Comparison of ENCODE assay signal across 26 cellular contexts in the genomic region with DNA sequence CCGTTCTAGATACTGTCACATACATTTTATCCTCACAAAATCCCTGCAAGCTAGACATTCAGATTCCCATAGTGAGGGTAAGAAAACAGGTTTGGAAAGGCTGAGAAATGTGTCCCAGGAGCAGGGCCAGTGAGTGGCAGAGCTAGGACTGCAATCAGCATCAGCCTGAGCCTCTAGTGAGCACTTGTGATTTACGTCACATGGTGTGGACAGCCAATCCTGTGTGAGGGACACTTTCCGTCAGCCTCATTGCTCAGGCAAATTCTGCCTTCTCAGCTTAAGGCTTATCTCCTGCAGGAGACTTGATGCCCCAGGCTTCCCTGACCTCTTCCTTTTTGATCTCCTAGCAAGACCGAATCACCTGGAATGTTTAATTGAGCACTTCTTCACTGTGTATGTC.
"Had no signal": no experiment of that assay in that cellular context is flagged by ENCODE, and none has a peak within 500 bp of the region (broad histone marks: within the 10 kb centered on the region; RNA-seq: fewer than 3 reads in every experiment).

No MANE protein-coding gene starts in this region.

- H3K4me1 Mint-ChIP-seq: central memory CD8-positive, alpha-beta T cell had no signal

- ATAC-seq: activated CD8-positive, alpha-beta memory T cell treated with anti-CD3 and anti-CD28 coated beads, Interleukin-2, amount 10 ng/mL, durations not matched to agents 7 days and 5 days; activated CD8-positive, alpha-beta T cell treated with anti-CD3 and anti-CD28 coated beads, Interleukin-2, amount 10 ng/mL, durations not matched to agents 7 days and 5 days; activated naive CD4-positive, alpha-beta T cell treated with anti-CD3 and anti-CD28 coated beads, Interleukin-2, amount 50 U/mL, for 72 hours; activated T-cell treated with anti-CD3 and anti-CD28 coated beads, Interleukin-2, amount 50 U/mL, for 72 hours; esophagus mucosa; left lobe of liver; lower lobe of right lung; natural killer cell; right cardiac atrium; T-helper 17 cell had no signal

- H3K9me3 ChIP-seq: breast epithelium, lower lobe of right lung, tibial nerve had no signal

- H3K27ac ChIP-seq: breast epithelium, lower lobe of right lung, tibial nerve had no signal

- H3K27ac Mint-ChIP-seq: activated CD8-positive, alpha-beta memory T cell treated with anti-CD3 and anti-CD28 coated beads, Interleukin-2, amount 10 ng/mL, durations not matched to agents 7 days and 5 days; activated CD8-positive, alpha-beta T cell treated with anti-CD3 and anti-CD28 coated beads, Interleukin-2, amount 10 ng/mL, durations not matched to agents 7 days and 5 days; activated naive CD4-positive, alpha-beta T cell treated with anti-CD3 and anti-CD28 coated beads, Interleukin-2, amount 50 U/mL, for 72 hours; activated T-cell treated with anti-CD3 and anti-CD28 coated beads, Interleukin-2, amount 50 U/mL, for 72 hours; dendritic cell treated with granulocyte-macrophage colony-stimulating factor and Interleukin-4, amounts not matched to agents 40 ng/mL and 50 ng/mL, for 4 days; endodermal cell; natural killer cell; T-helper 17 cell had no signal

- H3K27me3 ChIP-seq: breast epithelium, tibial nerve had no signal

- H3K27me3 Mint-ChIP-seq: activated CD8-positive, alpha-beta memory T cell treated with anti-CD3 and anti-CD28 coated beads, Interleukin-2, amount 10 ng/mL, durations not matched to agents 7 days and 5 days; central memory CD8-positive, alpha-beta T cell; dendritic cell treated with granulocyte-macrophage colony-stimulating factor and Interleukin-4, amounts not matched to agents 40 ng/mL and 50 ng/mL, for 4 days; T-helper 17 cell had no signal

- DNase-seq: activated CD4-positive, alpha-beta T cell treated with anti-CD3 and anti-CD28 coated beads, Interleukin-2, amount 50 U/mL, for 1 hour; activated CD8-positive, alpha-beta memory T cell treated with anti-CD3 and anti-CD28 coated beads, Interleukin-2, amount 10 ng/mL, durations not matched to agents 7 days and 5 days; activated CD8-positive, alpha-beta T cell treated with anti-CD3 and anti-CD28 coated beads, Interleukin-2, amount 10 ng/mL, durations not matched to agents 7 days and 5 days; activated naive CD4-positive, alpha-beta T cell; activated T-cell treated with anti-CD3 and anti-CD28 coated beads, Interleukin-2, amount 50 U/mL, for 72 hours; endodermal cell; foreskin fibroblast; head of caudate nucleus; hippocampal formation; kidney glomerular epithelial cell; lower lobe of right lung; mesenchymal stem cell; natural killer cell; posterior cingulate gyrus; right cardiac atrium; stimulated activated CD4-positive, alpha-beta T cell treated with anti-CD3 and anti-CD28 coated beads, Interleukin-15, amount 100 ng/mL, for 24 hours; stimulated activated CD4-positive, alpha-beta T cell treated with anti-CD3 and anti-CD28 coated beads, Interleukin-2, amount 100 ng/mL, for 24 hours; stimulated activated naive CD4-positive, alpha-beta T cell; T-helper 17 cell had no signal

- H3K4me3 Mint-ChIP-seq: activated CD8-positive, alpha-beta memory T cell treated with anti-CD3 and anti-CD28 coated beads, Interleukin-2, amount 10 ng/mL, durations not matched to agents 7 days and 5 days; activated CD8-positive, alpha-beta T cell treated with anti-CD3 and anti-CD28 coated beads, Interleukin-2, amount 10 ng/mL, durations not matched to agents 7 days and 5 days; activated T-cell treated with anti-CD3 and anti-CD28 coated beads, Interleukin-2, amount 50 U/mL, for 72 hours; central memory CD8-positive, alpha-beta T cell; dendritic cell treated with granulocyte-macrophage colony-stimulating factor and Interleukin-4, amounts not matched to agents 40 ng/mL and 50 ng/mL, for 4 days; endodermal cell; natural killer cell; T-helper 17 cell had no signal

- H3K36me3 ChIP-seq: breast epithelium, lower lobe of right lung, tibial nerve had no signal

- H3K9me3 Mint-ChIP-seq: activated naive CD4-positive, alpha-beta T cell treated with anti-CD3 and anti-CD28 coated beads, Interleukin-2, amount 50 U/mL, for 72 hours; activated T-cell treated with anti-CD3 and anti-CD28 coated beads, Interleukin-2, amount 50 U/mL, for 72 hours; central memory CD8-positive, alpha-beta T cell; dendritic cell treated with granulocyte-macrophage colony-stimulating factor and Interleukin-4, amounts not matched to agents 40 ng/mL and 50 ng/mL, for 4 days; endodermal cell; natural killer cell had no signal

- H3K36me3 Mint-ChIP-seq: activated CD8-positive, alpha-beta memory T cell treated with anti-CD3 and anti-CD28 coated beads, Interleukin-2, amount 10 ng/mL, durations not matched to agents 7 days and 5 days; activated naive CD4-positive, alpha-beta T cell treated with anti-CD3 and anti-CD28 coated beads, Interleukin-2, amount 50 U/mL, for 72 hours; natural killer cell had no signal

- H3K4me1 ChIP-seq: breast epithelium, lower lobe of right lung, tibial nerve had no signal

- H3K4me3 ChIP-seq: breast epithelium, lower lobe of right lung, tibial nerve had no signal
